ENCODE assay signal across 9 cellular contexts in genomic region chr4:155952546-155952945, GRCh38. TPM values are rescaled to one million over a fixed set of nuclear protein-coding genes. Genes with fewer than 3 reads are reported as not detected.
DNase-seq lines count a peak whose midpoint lies in the region; ATAC-seq and TF ChIP-seq lines count a peak whose summit lies in the region.
"Had no signal": no experiment of that assay in that cellular context is flagged by ENCODE, and none has a peak within 500 bp of the region (broad histone marks: within the 10 kb centered on the region; RNA-seq: fewer than 3 reads in every experiment).

No MANE protein-coding gene starts in this region.

- TF ChIP-seq CTCF in DND-41 (IDR thresholded peaks at IDR 0.05; ENCODE audit: borderline replicate concordance, extremely low read depth, low read length, poor library complexity, severe bottlenecking) (no peak), activated B cell treated with CpG ODN at 0.5 μM for 24 hours (IDR thresholded peaks at IDR 0.05) (no peak), fibroblast of villous mesenchyme (IDR thresholded peaks at IDR 0.05; ENCODE audit: insufficient read depth, low read depth, low read length) (no peak)

- no peak overlapping the region for H3K27ac Mint-ChIP-seq in activated B cell treated with CpG ODN at 0.5 μM for 24 hours

- H3K9ac ChIP-seq in DND-41 (ENCODE audit: low read depth, low read length), result peak overlapping the region; percentile 9; the same call in 1 of the 2 replicates

- H3K27ac ChIP-seq in DND-41 (ENCODE audit: low read length), result no peak overlapping the region

- H3K36me3 ChIP-seq in DND-41 (ENCODE audit: insufficient read depth, low read length), result no peaks in the 10 kb centered on the region

- ATAC-seq in DND-41 (ENCODE audit: insufficient read depth, low read depth) (no peak), activated B cell treated with CpG ODN at 0.5 μM for 24 hours (ENCODE audit: low read depth) (no peak), GM21367 (IDR thresholded peaks at IDR 0.05; ENCODE audit: unreplicated experiment) (no peak), HG02623 (IDR thresholded peaks at IDR 0.05; ENCODE audit: unreplicated experiment) (no peak), HG03442 (IDR thresholded peaks at IDR 0.05; ENCODE audit: unreplicated experiment) (no peak)

- POLR2A ChIA-PET in activated B cell treated with CpG ODN at 0.5 μM for 24 hours (lab: Charles Lee), result interaction anchor here (1.0 kb wide), 1 partner anchor 25 kb away, joined by 3 read pairs; no protein-coding TSS in a partner anchor

- H3K4me3 ChIP-seq in DND-41 (ENCODE audit: low read depth in 1 of 2, low read length in 2 of 2) (peak overlapping the region in 1 of 2 experiments; percentile 90; a peak in 1 of 4 replicates), fibroblast of villous mesenchyme (ENCODE audit: low read depth, low read length) (peak overlapping the region; percentile 69), skeletal muscle cell (ENCODE audit: low read depth, low read length) (peak overlapping the region; percentile 70)

- CTCF ChIA-PET in activated B cell treated with CpG ODN at 0.5 μM for 24 hours (lab: Charles Lee), result interaction anchor here (0.6 to 2.0 kb wide), 4 partner anchors 21 to 142 kb away, joined by 3 to 9 read pairs (median 4); no protein-coding TSS in a partner anchor

- DNase-seq in DND-41, result no peak
- no peak for DNase-seq in activated B cell treated with CpG ODN at 0.5 μM for 24 hours
- peak; percentile 38 for DNase-seq in fibroblast of villous mesenchyme (ENCODE audit: low read depth)
- no peak for DNase-seq in skeletal muscle cell (ENCODE audit: low read depth)
- no peak for DNase-seq in midbrain (lab: John Stamatoyannopoulos, UW)
- DNase-seq: cerebellar nuclear complex had no signal

- H3K27me3 ChIP-seq in DND-41 (ENCODE audit: insufficient read depth, low read length, poor library complexity), result no peaks in the 10 kb centered on the region

- H3K36me3 Mint-ChIP-seq in activated B cell treated with CpG ODN at 0.5 μM for 24 hours (ENCODE audit: low read depth), result peaks cover 11% of the 10 kb centered on the region

- no peaks in the 10 kb centered on the region for H3K9me3 Mint-ChIP-seq in activated B cell treated with CpG ODN at 0.5 μM for 24 hours

- H4K20me1 ChIP-seq in DND-41 (ENCODE audit: insufficient read depth, low read length), result no peaks in the 10 kb centered on the region

- intact Hi-C loops in activated B cell treated with CpG ODN at 0.5 μM for 24 hours (cut with micrococcal nuclease), result loop anchor here (2.0 to 10.0 kb wide), 3 partner anchors 194 to 1145 kb away; partner anchors contain the start of genes GUCY1A1 and GUCY1B1

- no peaks in the 10 kb centered on the region for H3K79me2 ChIP-seq in DND-41 (ENCODE audit: insufficient read depth, low read length)

- H3K4me3 Mint-ChIP-seq in activated B cell treated with CpG ODN at 0.5 μM for 24 hours, result peak overlapping the region; percentile 50

- H3K9me3 ChIP-seq in DND-41 (ENCODE audit: insufficient read depth, low read length, severe bottlenecking), result no peaks in the 10 kb centered on the region

- peak overlapping the region; percentile 78 for H2AFZ ChIP-seq in DND-41 (ENCODE audit: low read depth, low read length)

- H3K4me2 ChIP-seq in DND-41 (ENCODE audit: insufficient read depth, low read length), result peak overlapping the region; percentile 72

- peaks cover 14% of the 10 kb centered on the region for H3K4me1 ChIP-seq in DND-41 (ENCODE audit: insufficient read depth, low read length)

- peaks cover 4% of the 10 kb centered on the region for H3K27me3 Mint-ChIP-seq in activated B cell treated with CpG ODN at 0.5 μM for 24 hours

- H3K4me1 Mint-ChIP-seq in activated B cell treated with CpG ODN at 0.5 μM for 24 hours, result peaks cover 26% of the 10 kb centered on the region

RNA-seq across cellular contexts. Expression of gene CTSO, which starts 1.1 kb away (rescaled TPM):
- total RNA-seq in activated B cell treated with CpG ODN at 0.5 μM for 24 hours (12.6 and 12.9 TPM in 2 replicates), fibroblast of villous mesenchyme (10.8 and 12.2 TPM in 2 replicates)

RNA-seq across cellular contexts. Expression of gene TDO2, which starts 49.0 kb away (rescaled TPM):
- total RNA-seq in activated B cell treated with CpG ODN at 0.5 μM for 24 hours, result not detected in 2 replicates
- total RNA-seq in fibroblast of villous mesenchyme, result 2.2 and 4.2 TPM in 2 replicates
